8 cellular contexts compared by ENCODE assay signal in genomic region chr1:40507973-40508372, GRCh38. TPM values are rescaled to one million over a fixed set of nuclear protein-coding genes. Genes with fewer than 3 reads are reported as not detected.
DNase-seq lines count a peak whose midpoint lies in the region; ATAC-seq, FAIRE-seq and TF ChIP-seq lines count a peak whose summit lies in the region.

No MANE protein-coding gene starts in this region.

- H3K4me3 Mint-ChIP-seq in Caco-2 (ENCODE audit: unreplicated experiment): peak overlapping the region; percentile 83

- H3K36me3 ChIP-seq in Caco-2 (ENCODE audit: control insufficient read depth, insufficient read depth, low read length) (no peaks in the 10 kb centered on the region), RWPE2 (ENCODE audit: low read depth) (peaks cover 23% of the 10 kb centered on the region), esophagus (ENCODE audit: control insufficient read depth in 2 of 2, insufficient read depth in 2 of 2, low read length in 1 of 2) (no peaks in the 10 kb centered on the region), pancreas (no peaks in the 10 kb centered on the region)

- H3K9me3 ChIP-seq in Caco-2: no peaks in the 10 kb centered on the region
- H3K9me3 ChIP-seq in RWPE2 (ENCODE audit: severe bottlenecking): peaks cover 4% of the 10 kb centered on the region
- H3K9me3 ChIP-seq in esophagus (ENCODE audit: control insufficient read depth in 2 of 2, insufficient read depth in 1 of 2, low read depth in 1 of 2, low read length in 1 of 2): no peaks in the 10 kb centered on the region
- no peaks in the 10 kb centered on the region for H3K9me3 ChIP-seq in pancreas

- no peak for FAIRE-seq in pancreas (lab: Jason Lieb, UNC)

- peaks cover 12% of the 10 kb centered on the region for H3K9me3 Mint-ChIP-seq in Caco-2 (ENCODE audit: unreplicated experiment)

- peak overlapping the region; percentile 52 for H3K4me3 ChIP-seq in Caco-2 (ENCODE audit: low read depth, low read length)
- H3K4me3 ChIP-seq in RWPE2 (ENCODE audit: severe bottlenecking): peak overlapping the region; percentile 40
- peak overlapping the region; percentile 60 to 77 for H3K4me3 ChIP-seq in esophagus (ENCODE audit: low read depth in 1 of 2, low read length in 2 of 2)
- peak overlapping the region; percentile 70 to 80 (median 75) for H3K4me3 ChIP-seq in pancreas

- POLR2A ChIA-PET in Caco-2 (lab: Charles Lee): interaction anchor here (0.6 kb wide), 1 partner anchor 23 kb away, joined by 9 read pairs; the partner anchor contains the start of gene ZNF684

- ATAC-seq in RWPE2 (ENCODE audit: low read depth): no peak
- ATAC-seq in pancreas: no peak

- intact Hi-C loops in Caco-2 (cut with micrococcal nuclease; ENCODE audit: unreplicated experiment): no loop called here
- intact Hi-C loops in pancreas (cut with DNase I): no loop called here

- H3K4me1 ChIP-seq in Caco-2 (no peaks in the 10 kb centered on the region), RWPE2 (ENCODE audit: insufficient read depth, poor library complexity, severe bottlenecking) (no peaks in the 10 kb centered on the region), esophagus (ENCODE audit: control insufficient read depth in 2 of 2, insufficient read depth in 2 of 2, low read length in 1 of 2) (peaks cover 0 to 5% of the 10 kb centered on the region in 2 donors), pancreas (peaks cover 0 to 5% (median 0%) of the 10 kb centered on the region in 3 donors)

- H3K27me3 ChIP-seq in Caco-2 (replicated peaks; ENCODE audit: control insufficient read depth, insufficient read depth, low read length) (no peaks in the 10 kb centered on the region), RWPE2 (ENCODE audit: insufficient read depth, poor library complexity, severe bottlenecking) (no peaks in the 10 kb centered on the region), esophagus (ENCODE audit: control insufficient read depth in 1 of 2, insufficient read depth in 2 of 2, low read length in 2 of 2) (no peaks in the 10 kb centered on the region), pancreas (no peaks in the 10 kb centered on the region)

- H3K27me3 Mint-ChIP-seq in Caco-2 (ENCODE audit: insufficient read depth, unreplicated experiment): no peaks in the 10 kb centered on the region

- peaks cover 8% of the 10 kb centered on the region for H3K4me1 Mint-ChIP-seq in Caco-2 (ENCODE audit: low read depth, unreplicated experiment)

- H3K36me3 Mint-ChIP-seq in Caco-2 (ENCODE audit: insufficient read depth, unreplicated experiment): peaks cover 10% of the 10 kb centered on the region

- H3K27ac ChIP-seq in RWPE2 (ENCODE audit: poor library complexity, severe bottlenecking): peak overlapping the region; percentile 25
- peak overlapping the region in 1 of 2 donors; percentile 69 for H3K27ac ChIP-seq in esophagus (ENCODE audit: low read depth in 2 of 2, low read length in 1 of 2)
- H3K27ac ChIP-seq in pancreas: peak overlapping the region in 2 of 4 donors; percentile 46 to 65

- peak overlapping the region; percentile 90 for H3K27ac Mint-ChIP-seq in Caco-2 (ENCODE audit: unreplicated experiment)

- no peak for DNase-seq in Caco-2
- no peak for DNase-seq in RWPE2 (ENCODE audit: low spot score)
- DNase-seq in pancreas: no peak
- no peak for DNase-seq in NCI-H2196 (lab: John Stamatoyannopoulos, UW; ENCODE audit: unreplicated experiment)
- DNase-seq in DMS53 treated with DMSO at 0.1 percent for 48 hours (lab: John Stamatoyannopoulos, UW; ENCODE audit: unreplicated experiment): no peak
- DNase-seq in stimulated activated CD4-positive, alpha-beta T cell treated with anti-CD3 and anti-CD28 coated beads, Interleukin-4, amount 100 ng/mL, for 4 hours: no peak
- no peak for DNase-seq in SKM-1 (lab: John Stamatoyannopoulos, UW; ENCODE audit: unreplicated experiment)

- BruUV-seq in Caco-2 (replicated peaks; lab: Mats Ljungman, UMichigan): TSS peak; percentile 86

- 63 to 67% methylated on average over 6 of the region's 6 CpGs for WGBS in esophagus, 2 donors
- WGBS in pancreas, 2 donors: 62% methylated on average over 6 of the region's 6 CpGs

- no peak for TF ChIP-seq CTCF in Caco-2 (IDR thresholded peaks at IDR 0.05; ENCODE audit: insufficient read depth in 1 of 2, low read depth in 1 of 2, low read length in 1 of 2, severe bottlenecking in 1 of 2, unreplicated experiment in 1 of 2)
- no peak for TF ChIP-seq CTCF in RWPE2 (IDR thresholded peaks at IDR 0.05; ENCODE audit: poor library complexity, severe bottlenecking)
- no peak for TF ChIP-seq CTCF in pancreas (IDR thresholded peaks at IDR 0.05)

- CTCF ChIA-PET in Caco-2 (lab: Charles Lee): no interaction called here

RNA-seq across cellular contexts. Expression of gene EXO5, which starts 0.6 kb away (rescaled TPM):
- total RNA-seq in Caco-2 (2022) (6.4 and 9.1 TPM in 2 replicates), pancreas (1 to 10 TPM; 1.9 to 4.5 (median 2.6) TPM)
- polyA plus RNA-seq in esophagus (1 to 10 TPM; 3.6 to 4.3 TPM), pancreas (1 to 10 TPM; 3.2 to 6.1 TPM)

RNA-seq across cellular contexts. Expression of gene ZNF684, which starts 23.5 kb away (rescaled TPM):
- total RNA-seq in Caco-2 (2022): 2.6 and 3.2 TPM in 2 replicates
- polyA plus RNA-seq in esophagus: 1 to 10 TPM; 1.3 to 1.7 TPM
- total RNA-seq in pancreas: 1 to 10 TPM; 1.6 to 4.1 (median 2.9) TPM
- 1 to 10 TPM; 2.3 to 5.3 TPM for polyA plus RNA-seq in pancreas

RNA-seq across cellular contexts. Expression of gene ZFP69, which starts 30.9 kb away (rescaled TPM):
- total RNA-seq in Caco-2 (2022): 2.5 and 2.6 TPM in 2 replicates
- 1 to 10 TPM; 1.4 to 3.1 TPM for polyA plus RNA-seq in esophagus
- 1 to 10 TPM; 1.2 to 2.5 (median 1.4) TPM for total RNA-seq in pancreas
- 1 to 10 TPM; 2.2 to 2.8 TPM for polyA plus RNA-seq in pancreas

RNA-seq across cellular contexts. Expression of gene ZFP69B, which starts 57.7 kb away (rescaled TPM):
- total RNA-seq in Caco-2 (2022) (1.2 TPM in 2 replicates), pancreas (1 to 10 TPM; 1.0 to 2.4 (median 2.1) TPM)
- polyA plus RNA-seq in esophagus (under 1 TPM; 0.46 to 0.49 TPM), pancreas (under 1 TPM; 0.85 to 0.95 TPM)
